ENCODE assay signal across 8 cellular contexts in the genomic region with DNA sequence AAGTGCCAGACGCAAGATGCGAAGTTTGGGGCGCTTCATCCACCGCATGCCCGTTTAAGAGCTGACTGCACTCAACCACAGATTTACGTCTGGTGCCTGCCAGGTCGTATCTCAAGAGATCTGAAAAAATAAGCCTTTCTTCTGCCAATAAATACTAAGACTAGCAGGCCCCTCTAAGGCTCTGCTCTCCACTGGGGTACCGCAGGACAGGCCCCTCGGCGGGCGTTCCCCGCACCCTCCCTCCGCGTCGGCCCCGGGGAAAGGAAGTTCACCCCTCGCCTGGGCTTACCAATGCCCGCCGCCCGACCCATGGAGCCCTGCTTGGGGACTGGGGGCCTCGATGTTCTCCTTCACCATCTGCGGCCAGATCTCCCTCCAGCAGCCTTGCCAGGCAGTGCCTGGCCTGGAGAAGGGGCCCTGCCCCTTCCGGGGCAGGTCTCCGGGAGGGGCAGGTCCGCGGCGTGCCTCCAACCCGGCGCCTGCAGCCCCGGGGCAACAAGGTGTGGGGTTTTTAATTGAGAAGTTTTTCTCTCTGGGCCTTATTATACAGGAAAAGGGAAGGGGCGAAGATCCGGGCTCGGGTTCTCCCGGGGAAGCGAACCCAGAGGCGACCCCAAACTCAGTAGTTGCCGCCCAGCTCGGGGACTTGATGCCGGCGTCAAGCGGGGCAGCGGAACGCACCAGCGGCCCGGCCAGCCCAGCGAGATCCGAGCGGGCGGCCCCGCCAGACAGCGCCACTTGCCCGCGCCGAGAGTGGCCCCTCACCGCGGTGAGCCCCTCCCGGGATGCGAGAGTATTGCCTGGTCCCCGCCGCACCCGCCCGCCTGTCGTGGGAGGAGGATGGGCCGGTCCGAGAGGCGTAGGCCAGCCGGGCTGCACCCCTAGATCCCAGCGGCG. TPM values are rescaled to one million over a fixed set of nuclear protein-coding genes. Genes with fewer than 3 reads are reported as not detected.
A peak's percentile ranks its signal among the peaks of the same experiment; 100 is the strongest.
DNase-seq lines count a peak whose midpoint lies in the region; ATAC-seq and TF ChIP-seq lines count a peak whose summit lies in the region.

No MANE protein-coding gene starts in this region.

- H3K4me3 Mint-ChIP-seq in activated naive CD4-positive, alpha-beta T cell treated with anti-CD3 and anti-CD28 coated beads, Interleukin-2, amount 50 U/mL, for 24 hours = peak overlapping the region; percentile 93

- POLR2A ChIA-PET in AG04450 (lab: Yijun Ruan, JAX) = interaction anchor here (1.1 kb wide), 1 partner anchor 240 kb away, joined by 3 read pairs; a partner anchor contains a TSS

- H3K4me1 ChIP-seq in prostate gland (replicated peaks) = no peaks in the 10 kb centered on the region

- no peaks in the 10 kb centered on the region for H3K27me3 ChIP-seq in AG04450 (ENCODE audit: control insufficient read depth, insufficient read depth, low read length)
- no peaks in the 10 kb centered on the region for H3K27me3 ChIP-seq in prostate gland (replicated peaks; ENCODE audit: insufficient read depth)

- peaks cover 3% of the 10 kb centered on the region for H3K36me3 Mint-ChIP-seq in activated naive CD4-positive, alpha-beta T cell treated with anti-CD3 and anti-CD28 coated beads, Interleukin-2, amount 50 U/mL, for 24 hours

- intact Hi-C loops in cardiac septum (cut with DNase I) (loop anchor here (5.0 kb wide), 1 partner anchor 145 kb away; a partner anchor contains a TSS), prostate gland (cut with DNase I) (no loop called here)

- peaks cover 39% of the 10 kb centered on the region for H3K4me1 Mint-ChIP-seq in activated naive CD4-positive, alpha-beta T cell treated with anti-CD3 and anti-CD28 coated beads, Interleukin-2, amount 50 U/mL, for 24 hours

- H3K27ac Mint-ChIP-seq in activated naive CD4-positive, alpha-beta T cell treated with anti-CD3 and anti-CD28 coated beads, Interleukin-2, amount 50 U/mL, for 24 hours = no peak overlapping the region

- TF ChIP-seq POLR2A in GM18505 (IDR thresholded peaks at IDR 0.05; ENCODE audit: borderline replicate concordance, extremely low read depth, insufficient read depth, insufficient read length) (peak; percentile 30), prostate gland (IDR thresholded peaks at IDR 0.05) (no peak)

- peaks cover 2% of the 10 kb centered on the region for H3K27me3 Mint-ChIP-seq in activated naive CD4-positive, alpha-beta T cell treated with anti-CD3 and anti-CD28 coated beads, Interleukin-2, amount 50 U/mL, for 24 hours

- no peak for TF ChIP-seq CTCF in AG04450 (IDR thresholded peaks at IDR 0.05; ENCODE audit: low read depth, low read length)
- TF ChIP-seq CTCF in prostate gland (IDR thresholded peaks at IDR 0.05) = no peak

- H3K9me3 Mint-ChIP-seq in activated naive CD4-positive, alpha-beta T cell treated with anti-CD3 and anti-CD28 coated beads, Interleukin-2, amount 50 U/mL, for 24 hours = no peaks in the 10 kb centered on the region

- CTCF ChIA-PET in AG04450 (lab: Charles Lee) = no interaction called here

- WGBS in prostate gland = 2% methylated on average over 54 of the region's 69 CpGs

- H3K4me3 ChIP-seq in AG04450 (ENCODE audit: low read depth, low read length) (peak overlapping the region; percentile 72), prostate gland (peak overlapping the region; percentile 78 to 87)

- ATAC-seq in GM18505 (IDR thresholded peaks at IDR 0.05; ENCODE audit: unreplicated experiment) (peak; percentile 44), HG02938 (IDR thresholded peaks at IDR 0.05; ENCODE audit: unreplicated experiment) (peak; percentile 39)

- no peak overlapping the region for H3K27ac ChIP-seq in AG04450 (ENCODE audit: low read depth, low read length)
- H3K27ac ChIP-seq in prostate gland = peak overlapping the region; percentile 11 to 47

- no peak for DNase-seq in AG04450 (ENCODE audit: low read depth, low spot score)
- DNase-seq in OCI-M1 (lab: John Stamatoyannopoulos, UW) = peak; percentile 47
- peak; percentile 78 for DNase-seq in cardiac septum (ENCODE audit: low spot score)
- DNase-seq in prostate gland (ENCODE audit: low spot score) = no peak
- DNase-seq in OCI-M2 (lab: John Stamatoyannopoulos, UW; ENCODE audit: unreplicated experiment) = no peak

- H3K9me3 ChIP-seq in AG04450 (ENCODE audit: control insufficient read depth, insufficient read depth, low read length) (no peaks in the 10 kb centered on the region; the same call in 1 of the 2 replicates), prostate gland (no peaks in the 10 kb centered on the region)

- no peaks in the 10 kb centered on the region for H3K36me3 ChIP-seq in prostate gland

RNA-seq across cellular contexts. Expression of a gene that starts 0.7 kb away (rescaled TPM):
- 21.3 and 25.6 TPM in 2 replicates for polyA plus RNA-seq in AG04450 (2011; rRNA removed)
- polyA minus RNA-seq in AG04450 (2011; rRNA and poly(A)+ RNA removed) = 9.0 and 12.3 TPM in 2 replicates
- total RNA-seq in cardiac septum (36.9 TPM), prostate gland (100 to 1,000 TPM in 1 of 2 donors, 10 to 100 TPM in 1; 83.0 to 197 TPM)

Comparison
In these comparisons a context has a peak if more than half of its experiments do, and no peak if none do; other contexts are left out.
1. DNase-seq: peak in OCI-M1 (single experiment) and cardiac septum (single experiment); none in AG04450 (single experiment), prostate gland (single experiment) and OCI-M2 (single experiment).